In genomic region chr5:133368009-133368408, GRCh38 we compare ENCODE assay signal across 22 cellular contexts.
"Had no signal": no experiment of that assay in that cellular context is flagged by ENCODE, and none has a peak within 500 bp of the region (broad histone marks: within the 10 kb centered on the region; RNA-seq: fewer than 3 reads in every experiment).

No MANE protein-coding gene starts in this region.

- FAIRE-seq: frontal cortex, pancreas had no signal

- H3K9me3 ChIP-seq: heart left ventricle, left ventricle myocardium inferior, lower lobe of right lung, pancreas, prostate gland, spleen, testis, tibial nerve had no signal

- H3K27ac ChIP-seq: coronary artery, heart left ventricle, left ventricle myocardium inferior, lower lobe of right lung, pancreas, prostate gland, spleen, testis, tibial nerve had no signal

- H3K4me3 ChIP-seq: coronary artery, heart left ventricle, left ventricle myocardium inferior, lower lobe of right lung, pancreas, prostate gland, spleen, testis, tibial nerve had no signal

- H3K27me3 ChIP-seq: pancreas, testis, tibial nerve had no signal

- ATAC-seq: esophagus mucosa; lower lobe of right lung; naive thymus-derived CD8-positive, alpha-beta T cell; pancreas; stimulated activated memory B cell treated with anti-CD40 and anti-IgM and Interleukin-4, amounts not matched to agents 10 μg/mL and 1 μg/mL and 100 μg/mL, for 72 hours had no signal

- H3K36me3 ChIP-seq: heart left ventricle, left ventricle myocardium inferior, lower lobe of right lung, pancreas, prostate gland, spleen, tibial nerve had no signal

- H3K4me1 ChIP-seq: lower lobe of right lung, pancreas, prostate gland, spleen, testis had no signal

- DNase-seq: central memory CD4-positive, alpha-beta T cell; effector memory CD4-positive, alpha-beta T cell; heart left ventricle; islet precursor cell; left ventricle myocardium inferior; lower lobe of right lung; mesenchymal stem cell; naive thymus-derived CD8-positive, alpha-beta T cell; nucleus accumbens; pancreas; retina; spleen; stimulated activated CD4-positive, alpha-beta T cell treated with anti-CD3 and anti-CD28 coated beads, Interleukin-15, amount 100 ng/mL, for 24 hours; stimulated activated CD4-positive, alpha-beta T cell treated with anti-CD3 and anti-CD28 coated beads, Interleukin-1b, Interleukin-23, amount 100 ng/mL, for 48 hours; stimulated activated CD4-positive, alpha-beta T cell treated with anti-CD3 and anti-CD28 coated beads, Interleukin-4, amount 100 ng/mL, for 24 hours had no signal
